Comparison of ENCODE assay signal across 1 cellular context in genomic region chr13:113490496-113491417, GRCh38.
TF ChIP-seq lines count a peak whose summit lies in the region.

Gene DCUN1D2 (minus strand): TSS chr13:113490711. CDS start chr13:113490669, 42 bp downstream.

TF ChIP-seq in GM12878, 131 proteins besides CTCF, POLR2A, EP300 and RAD21 (continued from another document and continues in another):
- TF ChIP-seq, protein P1, sequence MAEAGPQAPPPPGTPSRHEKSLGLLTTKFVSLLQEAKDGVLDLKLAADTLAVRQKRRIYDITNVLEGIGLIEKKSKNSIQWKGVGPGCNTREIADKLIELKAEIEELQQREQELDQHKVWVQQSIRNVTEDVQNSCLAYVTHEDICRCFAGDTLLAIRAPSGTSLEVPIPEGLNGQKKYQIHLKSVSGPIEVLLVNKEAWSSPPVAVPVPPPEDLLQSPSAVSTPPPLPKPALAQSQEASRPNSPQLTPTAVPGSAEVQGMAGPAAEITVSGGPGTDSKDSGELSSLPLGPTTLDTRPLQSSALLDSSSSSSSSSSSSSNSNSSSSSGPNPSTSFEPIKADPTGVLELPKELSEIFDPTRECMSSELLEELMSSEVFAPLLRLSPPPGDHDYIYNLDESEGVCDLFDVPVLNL (IDR thresholded peaks at IDR 0.05; ENCODE audit: low read depth, low read length), result 0 out of 2 replicates have a peak, but pooled peaks have one; percentile 40
- TF ChIP-seq GATAD2B (conservative IDR thresholded peaks at IDR 0.05; ENCODE audit: low read depth) (peak; percentile 100), MLLT1 (IDR thresholded peaks at IDR 0.05) (no peak), NR2C2 (IDR thresholded peaks at IDR 0.05; ENCODE audit: borderline replicate concordance, control insufficient read depth, insufficient read length, low read depth) (no peak), CUX1 (IDR thresholded peaks at IDR 0.05; ENCODE audit: insufficient replicate concordance, low read depth, low read length) (no peak), SP1 (IDR thresholded peaks at IDR 0.05; ENCODE audit: low read depth, low read length) (peak; percentile 81), ATF7 (IDR thresholded peaks at IDR 0.05; ENCODE audit: low read depth) (no peak), POLR2AphosphoS2 (IDR thresholded peaks at IDR 0.05; ENCODE audit: low read depth, low read length) (peak; percentile 59; the same call in 1 of the 2 replicates), CBX5 (IDR thresholded peaks at IDR 0.05; ENCODE audit: low read depth) (no peak), NFXL1 (IDR thresholded peaks at IDR 0.05; ENCODE audit: borderline replicate concordance) (no peak), RCOR1 (conservative IDR thresholded peaks at IDR 0.05; ENCODE audit: low read depth, low read length) (no peak), CREB1 (IDR thresholded peaks at IDR 0.05; ENCODE audit: low read depth) (0 out of 2 replicates have a peak, but pooled peaks have one; percentile 4), PAX8 (IDR thresholded peaks at IDR 0.05) (no peak), IKZF2 (IDR thresholded peaks at IDR 0.05) (peak in 1 of 2 experiments; percentile 35; a peak in 1 of 4 replicates), SKIL (IDR thresholded peaks at IDR 0.05; ENCODE audit: low read depth, poor library complexity, severe bottlenecking) (no peak), EGR1 (IDR thresholded peaks at IDR 0.05; ENCODE audit: borderline replicate concordance in 1 of 2, low read depth in 2 of 2, low read length in 2 of 2) (peak in 1 of 2 experiments; percentile 97; a peak in 2 of 3 replicates), POLR2AphosphoS5 (IDR thresholded peaks at IDR 0.05; ENCODE audit: low read length) (peak; percentile 60; the same call in 1 of the 2 replicates), BACH1 (IDR thresholded peaks at IDR 0.05; ENCODE audit: borderline replicate concordance) (peak; percentile 100), SPI1 (IDR thresholded peaks at IDR 0.05; ENCODE audit: borderline replicate concordance, insufficient read depth, low read depth, low read length) (peak; percentile 40; the same call in 1 of the 2 replicates), NFYA (IDR thresholded peaks at IDR 0.05; ENCODE audit: borderline replicate concordance, low read depth, low read length) (no peak), BRCA1 (IDR thresholded peaks at IDR 0.05; ENCODE audit: low read depth, low read length) (no peak), EZH2 (IDR thresholded peaks at IDR 0.05; ENCODE audit: borderline replicate concordance, control insufficient read depth, low read depth, low read length) (no peak)
- TF ChIP-seq, protein P2, sequence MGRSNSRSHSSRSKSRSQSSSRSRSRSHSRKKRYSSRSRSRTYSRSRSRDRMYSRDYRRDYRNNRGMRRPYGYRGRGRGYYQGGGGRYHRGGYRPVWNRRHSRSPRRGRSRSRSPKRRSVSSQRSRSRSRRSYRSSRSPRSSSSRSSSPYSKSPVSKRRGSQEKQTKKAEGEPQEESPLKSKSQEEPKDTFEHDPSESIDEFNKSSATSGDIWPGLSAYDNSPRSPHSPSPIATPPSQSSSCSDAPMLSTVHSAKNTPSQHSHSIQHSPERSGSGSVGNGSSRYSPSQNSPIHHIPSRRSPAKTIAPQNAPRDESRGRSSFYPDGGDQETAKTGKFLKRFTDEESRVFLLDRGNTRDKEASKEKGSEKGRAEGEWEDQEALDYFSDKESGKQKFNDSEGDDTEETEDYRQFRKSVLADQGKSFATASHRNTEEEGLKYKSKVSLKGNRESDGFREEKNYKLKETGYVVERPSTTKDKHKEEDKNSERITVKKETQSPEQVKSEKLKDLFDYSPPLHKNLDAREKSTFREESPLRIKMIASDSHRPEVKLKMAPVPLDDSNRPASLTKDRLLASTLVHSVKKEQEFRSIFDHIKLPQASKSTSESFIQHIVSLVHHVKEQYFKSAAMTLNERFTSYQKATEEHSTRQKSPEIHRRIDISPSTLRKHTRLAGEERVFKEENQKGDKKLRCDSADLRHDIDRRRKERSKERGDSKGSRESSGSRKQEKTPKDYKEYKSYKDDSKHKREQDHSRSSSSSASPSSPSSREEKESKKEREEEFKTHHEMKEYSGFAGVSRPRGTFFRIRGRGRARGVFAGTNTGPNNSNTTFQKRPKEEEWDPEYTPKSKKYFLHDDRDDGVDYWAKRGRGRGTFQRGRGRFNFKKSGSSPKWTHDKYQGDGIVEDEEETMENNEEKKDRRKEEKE (IDR thresholded peaks at IDR 0.05), result 0 out of 2 replicates have a peak, but pooled peaks have one; percentile 61
- TF ChIP-seq, protein P3, sequence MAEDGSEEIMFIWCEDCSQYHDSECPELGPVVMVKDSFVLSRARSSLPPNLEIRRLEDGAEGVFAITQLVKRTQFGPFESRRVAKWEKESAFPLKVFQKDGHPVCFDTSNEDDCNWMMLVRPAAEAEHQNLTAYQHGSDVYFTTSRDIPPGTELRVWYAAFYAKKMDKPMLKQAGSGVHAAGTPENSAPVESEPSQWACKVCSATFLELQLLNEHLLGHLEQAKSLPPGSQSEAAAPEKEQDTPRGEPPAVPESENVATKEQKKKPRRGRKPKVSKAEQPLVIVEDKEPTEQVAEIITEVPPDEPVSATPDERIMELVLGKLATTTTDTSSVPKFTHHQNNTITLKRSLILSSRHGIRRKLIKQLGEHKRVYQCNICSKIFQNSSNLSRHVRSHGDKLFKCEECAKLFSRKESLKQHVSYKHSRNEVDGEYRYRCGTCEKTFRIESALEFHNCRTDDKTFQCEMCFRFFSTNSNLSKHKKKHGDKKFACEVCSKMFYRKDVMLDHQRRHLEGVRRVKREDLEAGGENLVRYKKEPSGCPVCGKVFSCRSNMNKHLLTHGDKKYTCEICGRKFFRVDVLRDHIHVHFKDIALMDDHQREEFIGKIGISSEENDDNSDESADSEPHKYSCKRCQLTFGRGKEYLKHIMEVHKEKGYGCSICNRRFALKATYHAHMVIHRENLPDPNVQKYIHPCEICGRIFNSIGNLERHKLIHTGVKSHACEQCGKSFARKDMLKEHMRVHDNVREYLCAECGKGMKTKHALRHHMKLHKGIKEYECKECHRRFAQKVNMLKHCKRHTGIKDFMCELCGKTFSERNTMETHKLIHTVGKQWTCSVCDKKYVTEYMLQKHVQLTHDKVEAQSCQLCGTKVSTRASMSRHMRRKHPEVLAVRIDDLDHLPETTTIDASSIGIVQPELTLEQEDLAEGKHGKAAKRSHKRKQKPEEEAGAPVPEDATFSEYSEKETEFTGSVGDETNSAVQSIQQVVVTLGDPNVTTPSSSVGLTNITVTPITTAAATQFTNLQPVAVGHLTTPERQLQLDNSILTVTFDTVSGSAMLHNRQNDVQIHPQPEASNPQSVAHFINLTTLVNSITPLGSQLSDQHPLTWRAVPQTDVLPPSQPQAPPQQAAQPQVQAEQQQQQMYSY (CRISPR knock-in tag; IDR thresholded peaks at IDR 0.05), result no peak
- TF ChIP-seq, protein P4, sequence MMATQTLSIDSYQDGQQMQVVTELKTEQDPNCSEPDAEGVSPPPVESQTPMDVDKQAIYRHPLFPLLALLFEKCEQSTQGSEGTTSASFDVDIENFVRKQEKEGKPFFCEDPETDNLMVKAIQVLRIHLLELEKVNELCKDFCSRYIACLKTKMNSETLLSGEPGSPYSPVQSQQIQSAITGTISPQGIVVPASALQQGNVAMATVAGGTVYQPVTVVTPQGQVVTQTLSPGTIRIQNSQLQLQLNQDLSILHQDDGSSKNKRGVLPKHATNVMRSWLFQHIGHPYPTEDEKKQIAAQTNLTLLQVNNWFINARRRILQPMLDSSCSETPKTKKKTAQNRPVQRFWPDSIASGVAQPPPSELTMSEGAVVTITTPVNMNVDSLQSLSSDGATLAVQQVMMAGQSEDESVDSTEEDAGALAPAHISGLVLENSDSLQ (IDR thresholded peaks at IDR 0.05), result no peak
- TF ChIP-seq, protein P5, sequence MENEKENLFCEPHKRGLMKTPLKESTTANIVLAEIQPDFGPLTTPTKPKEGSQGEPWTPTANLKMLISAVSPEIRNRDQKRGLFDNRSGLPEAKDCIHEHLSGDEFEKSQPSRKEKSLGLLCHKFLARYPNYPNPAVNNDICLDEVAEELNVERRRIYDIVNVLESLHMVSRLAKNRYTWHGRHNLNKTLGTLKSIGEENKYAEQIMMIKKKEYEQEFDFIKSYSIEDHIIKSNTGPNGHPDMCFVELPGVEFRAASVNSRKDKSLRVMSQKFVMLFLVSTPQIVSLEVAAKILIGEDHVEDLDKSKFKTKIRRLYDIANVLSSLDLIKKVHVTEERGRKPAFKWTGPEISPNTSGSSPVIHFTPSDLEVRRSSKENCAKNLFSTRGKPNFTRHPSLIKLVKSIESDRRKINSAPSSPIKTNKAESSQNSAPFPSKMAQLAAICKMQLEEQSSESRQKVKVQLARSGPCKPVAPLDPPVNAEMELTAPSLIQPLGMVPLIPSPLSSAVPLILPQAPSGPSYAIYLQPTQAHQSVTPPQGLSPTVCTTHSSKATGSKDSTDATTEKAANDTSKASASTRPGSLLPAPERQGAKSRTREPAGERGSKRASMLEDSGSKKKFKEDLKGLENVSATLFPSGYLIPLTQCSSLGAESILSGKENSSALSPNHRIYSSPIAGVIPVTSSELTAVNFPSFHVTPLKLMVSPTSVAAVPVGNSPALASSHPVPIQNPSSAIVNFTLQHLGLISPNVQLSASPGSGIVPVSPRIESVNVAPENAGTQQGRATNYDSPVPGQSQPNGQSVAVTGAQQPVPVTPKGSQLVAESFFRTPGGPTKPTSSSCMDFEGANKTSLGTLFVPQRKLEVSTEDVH (IDR thresholded peaks at IDR 0.05; ENCODE audit: low read depth, partially characterized antibody), result no peak
- TF ChIP-seq, protein P6, sequence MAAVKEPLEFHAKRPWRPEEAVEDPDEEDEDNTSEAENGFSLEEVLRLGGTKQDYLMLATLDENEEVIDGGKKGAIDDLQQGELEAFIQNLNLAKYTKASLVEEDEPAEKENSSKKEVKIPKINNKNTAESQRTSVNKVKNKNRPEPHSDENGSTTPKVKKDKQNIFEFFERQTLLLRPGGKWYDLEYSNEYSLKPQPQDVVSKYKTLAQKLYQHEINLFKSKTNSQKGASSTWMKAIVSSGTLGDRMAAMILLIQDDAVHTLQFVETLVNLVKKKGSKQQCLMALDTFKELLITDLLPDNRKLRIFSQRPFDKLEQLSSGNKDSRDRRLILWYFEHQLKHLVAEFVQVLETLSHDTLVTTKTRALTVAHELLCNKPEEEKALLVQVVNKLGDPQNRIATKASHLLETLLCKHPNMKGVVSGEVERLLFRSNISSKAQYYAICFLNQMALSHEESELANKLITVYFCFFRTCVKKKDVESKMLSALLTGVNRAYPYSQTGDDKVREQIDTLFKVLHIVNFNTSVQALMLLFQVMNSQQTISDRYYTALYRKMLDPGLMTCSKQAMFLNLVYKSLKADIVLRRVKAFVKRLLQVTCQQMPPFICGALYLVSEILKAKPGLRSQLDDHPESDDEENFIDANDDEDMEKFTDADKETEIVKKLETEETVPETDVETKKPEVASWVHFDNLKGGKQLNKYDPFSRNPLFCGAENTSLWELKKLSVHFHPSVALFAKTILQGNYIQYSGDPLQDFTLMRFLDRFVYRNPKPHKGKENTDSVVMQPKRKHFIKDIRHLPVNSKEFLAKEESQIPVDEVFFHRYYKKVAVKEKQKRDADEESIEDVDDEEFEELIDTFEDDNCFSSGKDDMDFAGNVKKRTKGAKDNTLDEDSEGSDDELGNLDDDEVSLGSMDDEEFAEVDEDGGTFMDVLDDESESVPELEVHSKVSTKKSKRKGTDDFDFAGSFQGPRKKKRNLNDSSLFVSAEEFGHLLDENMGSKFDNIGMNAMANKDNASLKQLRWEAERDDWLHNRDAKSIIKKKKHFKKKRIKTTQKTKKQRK (IDR thresholded peaks at IDR 0.05; ENCODE audit: low read depth, low read length), result no peak
